In the genomic region with DNA sequence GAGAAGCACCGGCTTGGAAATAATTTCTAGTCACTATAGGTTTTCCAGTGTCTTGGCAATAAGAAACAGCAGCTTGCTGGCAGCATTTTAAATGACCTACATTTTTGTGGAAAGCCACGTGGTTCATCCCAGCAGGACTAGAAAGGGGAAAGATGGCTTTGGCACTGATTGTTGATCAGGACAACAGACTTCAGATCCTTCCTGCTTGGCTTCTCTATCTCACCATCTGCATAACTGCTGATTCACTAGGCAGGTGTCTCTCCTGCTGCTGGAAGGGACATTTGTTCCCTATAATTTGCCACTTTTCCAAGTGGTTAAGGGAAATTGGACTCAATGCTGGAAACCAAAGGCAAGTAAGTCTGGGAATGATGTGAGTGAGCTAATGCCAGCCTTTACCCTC, we compare ENCODE assay signal across 24 cellular contexts.
A peak's percentile ranks its signal among the peaks of the same experiment; 100 is the strongest.
DNase-seq lines count a peak whose midpoint lies in the region; ATAC-seq and TF ChIP-seq lines count a peak whose summit lies in the region.
"Had no signal": no experiment of that assay in that cellular context is flagged by ENCODE, and none has a peak within 500 bp of the region (broad histone marks: within the 10 kb centered on the region; RNA-seq: fewer than 3 reads in every experiment).

No MANE protein-coding gene starts in this region.

- no peak overlapping the region for H3K9ac ChIP-seq in SK-N-SH
- H3K9ac ChIP-seq: KMS-11 had no signal

- no peak; the same call in 2 of the 3 replicates for ATAC-seq in SK-N-SH treated with all-trans-retinoic acid at 6 μM for 48 hours
- ATAC-seq: activated T-helper 17 cell treated with anti-CD3 and anti-CD28 coated beads, Interleukin-2, amount 50 U/mL, for 72 hours; gastroesophageal sphincter; stimulated activated naive B cell treated with anti-CD40 and anti-IgM and Interleukin-4, amounts not matched to agents 10 μg/mL and 1 μg/mL and 100 μg/mL, for 72 hours had no signal

- H3K9me3 ChIP-seq in SK-N-SH, result no peaks in the 10 kb centered on the region
- H3K9me3 ChIP-seq: colonic mucosa, testis, uterus had no signal

- no peak for TF ChIP-seq RAD21 in SK-N-SH (IDR thresholded peaks at IDR 0.05; ENCODE audit: low read length)

- no peaks in the 10 kb centered on the region for H3K27me3 ChIP-seq in SK-N-SH (ENCODE audit: insufficient read depth)
- no peaks in the 10 kb centered on the region for H3K27me3 ChIP-seq in dorsolateral prefrontal cortex
- H3K27me3 ChIP-seq: colonic mucosa, gastroesophageal sphincter, testis, uterus had no signal

- no peak for TF ChIP-seq EP300 in SK-N-SH (IDR thresholded peaks at IDR 0.05; ENCODE audit: borderline replicate concordance in 1 of 2, low read depth in 1 of 2, low read length in 1 of 2)

- no peak for DNase-seq in SK-N-SH
- DNase-seq in NCI-H774 (lab: John Stamatoyannopoulos, UW), result peak; percentile 17
- DNase-seq in dorsolateral prefrontal cortex, result peak in 2 of 10 donors; percentile 53 to 84
- no peak for DNase-seq in EL
- DNase-seq in activated CD8-positive, alpha-beta memory T cell treated with anti-CD3 and anti-CD28 coated beads, Interleukin-2, amount 50 U/mL, for 4 hours, result no peak
- no peak for DNase-seq in NCI-H187 (lab: John Stamatoyannopoulos, UW)
- no peak for DNase-seq in head of caudate nucleus
- DNase-seq: activated CD4-positive, alpha-beta T cell treated with anti-CD3 and anti-CD28 coated beads, Interleukin-2, amount 50 U/mL, for 1 hour; colonic mucosa; endodermal cell; HFFc6; MV-4-11; NCI-H2029 treated with DMSO at 0.1 percent for 48 hours; NCI-H526 treated with DMSO at 0.1 percent for 48 hours; PC-9; stimulated activated naive B cell treated with anti-CD40 and anti-IgM and Interleukin-4, amounts not matched to agents 10 μg/mL and 1 μg/mL and 100 μg/mL, for 72 hours; testis; uterus had no signal

- no peaks in the 10 kb centered on the region for H3K79me2 ChIP-seq in SK-N-SH (ENCODE audit: insufficient read depth)

- CTCF ChIA-PET in SK-N-SH (lab: Yijun Ruan, JAX), result no interaction called here

- no peaks in the 10 kb centered on the region for H3F3A ChIP-seq in SK-N-SH (replicated peaks; ENCODE audit: insufficient read depth)

- TF ChIP-seq CTCF in SK-N-SH (IDR thresholded peaks at IDR 0.05) (no peak), dorsolateral prefrontal cortex (IDR thresholded peaks at IDR 0.05 in 54 of 56, conservative IDR thresholded peaks at IDR 0.05 in 2 of 56; ENCODE audit: low read depth in 1 of 56, partially characterized antibody in 56 of 56) (no peak)

- H3K27ac ChIP-seq in SK-N-SH (ENCODE audit: low read depth in 2 of 2, low read length in 1 of 2), result peak overlapping the region in 1 of 2 experiments; percentile 64; a peak in 2 of 4 replicates
- peak overlapping the region in 48 of 59 donors; percentile 2 to 82 (median 63) for H3K27ac ChIP-seq in dorsolateral prefrontal cortex
- H3K27ac ChIP-seq: colonic mucosa, KMS-11, PC-9, testis, uterus, VCaP had no signal

- H3K4me3 ChIP-seq in SK-N-SH (ENCODE audit: low read depth in 2 of 2, low read length in 1 of 2) (no peak overlapping the region), dorsolateral prefrontal cortex (no peak overlapping the region)
- H3K4me3 ChIP-seq: colonic mucosa, gastroesophageal sphincter, PC-9, smooth muscle cell, testis, uterus had no signal

- intact Hi-C loops in dorsolateral prefrontal cortex (cut with DNase I), result no loop called here
- intact Hi-C loops in head of caudate nucleus (cut with DNase I), result no loop called here

- no peaks in the 10 kb centered on the region for H3K36me3 ChIP-seq in SK-N-SH (replicated peaks in 1 of 2; ENCODE audit: control insufficient read depth in 1 of 2, insufficient read depth in 2 of 2, low read length in 1 of 2)
- H3K36me3 ChIP-seq: colonic mucosa, gastroesophageal sphincter, uterus had no signal

- H2AFZ ChIP-seq in SK-N-SH (ENCODE audit: low read depth), result no peak overlapping the region
- H2AFZ ChIP-seq: PC-9 had no signal

- H3K4me2 ChIP-seq in SK-N-SH, result no peak overlapping the region
- H3K4me2 ChIP-seq: KMS-11, PC-9, smooth muscle cell had no signal

- peaks cover 0 to 6% of the 10 kb centered on the region in 2 experiments; a peak in 2 of 4 replicates for H3K4me1 ChIP-seq in SK-N-SH (ENCODE audit: control insufficient read depth in 1 of 2, insufficient read depth in 2 of 2, low read depth in 1 of 2, low read length in 1 of 2)
- H3K4me1 ChIP-seq: colonic mucosa, testis, uterus had no signal

- H3K9me2 ChIP-seq in SK-N-SH, result no peaks in the 10 kb centered on the region

- no peaks in the 10 kb centered on the region for H4K20me1 ChIP-seq in SK-N-SH (ENCODE audit: insufficient read depth)

- WGBS in SK-N-SH (ENCODE audit: low lambda C conversion rate), result 7% methylated on average over 2 of the region's 2 CpGs

- POLR2A ChIA-PET in SK-N-SH (lab: Yijun Ruan, JAX), result no interaction called here

TF ChIP-seq in SK-N-SH treated with all-trans-retinoic acid at 6 μM for 48 hours, 23 proteins besides CTCF, POLR2A, EP300 and RAD21:
- TF ChIP-seq ZNF565 (CRISPR knock-in tag; conservative IDR thresholded peaks at IDR 0.05; ENCODE audit: low read depth), result no peak
- 0 out of 2 replicates have a peak, but pooled peaks have one; percentile 9 for TF ChIP-seq CSDC2 (CRISPR knock-in tag; IDR thresholded peaks at IDR 0.05)

TF ChIP-seq in SK-N-SH, 30 proteins besides CTCF, POLR2A, EP300 and RAD21:
- TF ChIP-seq SMC3 (IDR thresholded peaks at IDR 0.05; ENCODE audit: low read depth, low read length), result no peak
- TF ChIP-seq TEAD4 (IDR thresholded peaks at IDR 0.05; ENCODE audit: borderline replicate concordance, insufficient read depth), result no peak
- TF ChIP-seq GATA2 (CRISPR knock-in tag; IDR thresholded peaks at IDR 0.05), result no peak
- TF ChIP-seq FOSL2 (IDR thresholded peaks at IDR 0.05; ENCODE audit: borderline replicate concordance, low read depth), result no peak
- TF ChIP-seq, protein P1, sequence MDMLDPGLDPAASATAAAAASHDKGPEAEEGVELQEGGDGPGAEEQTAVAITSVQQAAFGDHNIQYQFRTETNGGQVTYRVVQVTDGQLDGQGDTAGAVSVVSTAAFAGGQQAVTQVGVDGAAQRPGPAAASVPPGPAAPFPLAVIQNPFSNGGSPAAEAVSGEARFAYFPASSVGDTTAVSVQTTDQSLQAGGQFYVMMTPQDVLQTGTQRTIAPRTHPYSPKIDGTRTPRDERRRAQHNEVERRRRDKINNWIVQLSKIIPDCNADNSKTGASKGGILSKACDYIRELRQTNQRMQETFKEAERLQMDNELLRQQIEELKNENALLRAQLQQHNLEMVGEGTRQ (IDR thresholded peaks at IDR 0.05; ENCODE audit: borderline replicate concordance, low read depth, low read length), result no peak
- no peak for TF ChIP-seq EZH2phosphoT487 (IDR thresholded peaks at IDR 0.05; ENCODE audit: borderline replicate concordance, low read depth)
- no peak for TF ChIP-seq MXI1 (IDR thresholded peaks at IDR 0.05; ENCODE audit: low read depth, low read length)
- TF ChIP-seq JUND (IDR thresholded peaks at IDR 0.05), result no peak
